8 cellular contexts compared by ENCODE assay signal in the genomic region with DNA sequence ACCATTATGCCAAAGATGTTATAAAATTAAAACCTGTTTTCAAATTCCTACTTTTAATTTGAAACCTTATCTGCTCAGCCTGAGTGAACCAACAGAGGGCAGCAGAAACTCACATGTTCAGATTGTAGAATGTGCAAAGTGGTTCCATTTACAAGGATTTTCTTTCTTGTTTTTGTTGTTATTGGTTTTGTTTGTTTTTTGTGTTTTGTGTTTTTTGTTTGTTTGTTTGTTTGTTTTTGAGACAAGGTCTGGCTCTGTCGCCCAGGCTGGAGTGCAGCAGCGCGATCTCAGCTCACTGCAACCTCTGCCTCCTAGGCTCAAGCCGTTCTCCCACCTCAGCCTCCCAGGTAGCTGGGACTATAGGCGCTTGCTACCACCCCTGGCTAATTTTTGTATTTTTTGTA.
DNase-seq lines count a peak whose midpoint lies in the region; ATAC-seq, FAIRE-seq and TF ChIP-seq lines count a peak whose summit lies in the region.

No MANE protein-coding gene starts in this region.

- CTCF ChIA-PET in GM10248 (lab: Yijun Ruan, JAX): interaction anchor here (0.8 to 2.4 kb wide), 9 partner anchors 9 to 193 kb away, joined by 3 to 9 read pairs (median 5); partner anchors contain the start of gene ATP6V1D

- peak; percentile 97 for FAIRE-seq in A204.1 (lab: Jason Lieb, UNC)

- TF ChIP-seq CTCF in GM10248 (IDR thresholded peaks at IDR 0.05; ENCODE audit: control extremely low read depth, extremely low read depth, low read depth, missing control alignments): peak; percentile 59

- POLR2A ChIA-PET in GM10248 (lab: Yijun Ruan, JAX): no interaction called here

- ATAC-seq in HG03045 (IDR thresholded peaks at IDR 0.05; ENCODE audit: unreplicated experiment) (no peak), GM21360 (IDR thresholded peaks at IDR 0.05; ENCODE audit: unreplicated experiment) (no peak)

- DNase-seq in GM10248 (ENCODE audit: extremely low spot score) (peak; percentile 26), NCI-H345 treated with DMSO at 0.1 percent for 48 hours (lab: John Stamatoyannopoulos, UW; ENCODE audit: unreplicated experiment) (peak; percentile 7), amniotic epithelial cell (ENCODE audit: low read depth) (peak; percentile 51), inferior parietal cortex (ENCODE audit: extremely low spot score) (peak; percentile 75)
- DNase-seq in stimulated activated CD8-positive, alpha-beta memory T cell treated with anti-CD3 and anti-CD28 coated beads, Interleukin-4, amount 100 ng/mL, for 48 hours: peak; percentile 40

Comparison
In these comparisons a context has a peak if more than half of its experiments do, and no peak if none do; other contexts are left out.
1. DNase-seq: peak in every context shown above with its lines; median percentile 75 in inferior parietal cortex; 51 in amniotic epithelial cell; 40 in stimulated activated CD8-positive, alpha-beta memory T cell treated with anti-CD3 and anti-CD28 coated beads, Interleukin-4, amount 100 ng/mL, for 48 hours; 26 in GM10248; 7 in NCI-H345 treated with DMSO at 0.1 percent for 48 hours.